In genomic region chr1:181485276-181486097, GRCh38 we compare ENCODE assay signal across 9 cellular contexts. TPM values are rescaled to one million over a fixed set of nuclear protein-coding genes. Genes with fewer than 3 reads are reported as not detected.
DNase-seq lines count a peak whose midpoint lies in the region; ATAC-seq and TF ChIP-seq lines count a peak whose summit lies in the region.
"Had no signal": no experiment of that assay in that cellular context is flagged by ENCODE, and none has a peak within 500 bp of the region (broad histone marks: within the 10 kb centered on the region; RNA-seq: fewer than 3 reads in every experiment).

No MANE protein-coding gene starts in this region.

- in situ Hi-C loops in GM13976 (cut with MboI; ENCODE audit: low sequenced_read_pairs, unreplicated experiment) (no loop called here), KBM-7 (cut with MboI; ENCODE audit: low pct_unique_long_range_greater_than_20kb, low sequenced_read_pairs) (loop anchor here (25.0 kb wide), 1 partner anchor 577 kb away; the partner anchor contains the start of gene ZNF648)

- no peak for TF ChIP-seq EP300 in esophagus muscularis mucosa (IDR thresholded peaks at IDR 0.05)

- 4 to 7% methylated on average over 34 to 44 of the region's 44 CpGs for WGBS in thyroid gland, 2 donors
- 16% methylated on average over 31 of the region's 44 CpGs for WGBS in esophagus muscularis mucosa

- ATAC-seq in GM21786 (IDR thresholded peaks at IDR 0.05; ENCODE audit: unreplicated experiment), result peak; percentile 37

- H3K4me3 ChIP-seq in thyroid gland (replicated peaks in 1 of 3) (no peak overlapping the region), esophagus muscularis mucosa (peak overlapping the region in 1 of 4 donors; percentile 10)
- H3K4me3 ChIP-seq: SJSA1 had no signal

- H3K36me3 ChIP-seq in thyroid gland (no peaks in the 10 kb centered on the region), esophagus muscularis mucosa (no peaks in the 10 kb centered on the region)
- H3K36me3 ChIP-seq: SJSA1 had no signal

- no peak for TF ChIP-seq CTCF in GM13976 (IDR thresholded peaks at IDR 0.05; ENCODE audit: borderline replicate concordance, control extremely low read depth, extremely low read depth, insufficient read depth, missing control alignments)
- TF ChIP-seq CTCF in thyroid gland (IDR thresholded peaks at IDR 0.05), result no peak
- no peak for TF ChIP-seq CTCF in esophagus muscularis mucosa (IDR thresholded peaks at IDR 0.05)

- peak; percentile 85 for DNase-seq in GM13976 (ENCODE audit: low spot score)
- peak; percentile 57 for DNase-seq in NCI-H2107 (lab: John Stamatoyannopoulos, UW)
- peak; percentile 75 for DNase-seq in cardiac septum (ENCODE audit: low spot score)
- peak; percentile 43 to 52 for DNase-seq in thyroid gland
- no peak for DNase-seq in esophagus muscularis mucosa (ENCODE audit: extremely low spot score)
- no peak for DNase-seq in KBM-7
- DNase-seq in NK-92 (lab: John Stamatoyannopoulos, UW; ENCODE audit: unreplicated experiment), result no peak

- H3K4me1 ChIP-seq in thyroid gland, result peaks cover 9 to 14% of the 10 kb centered on the region in 2 donors
- H3K4me1 ChIP-seq in esophagus muscularis mucosa, result peaks cover 9 to 33% (median 32%) of the 10 kb centered on the region in 4 donors
- H3K4me1 ChIP-seq: SJSA1 had no signal

- H3K27me3 ChIP-seq in thyroid gland, result peaks cover 17% of the 10 kb centered on the region
- H3K27me3 ChIP-seq in esophagus muscularis mucosa, result peaks cover 0 to 68% (median 47%) of the 10 kb centered on the region in 4 donors

- H3K27ac ChIP-seq in thyroid gland, result no peak overlapping the region
- no peak overlapping the region for H3K27ac ChIP-seq in esophagus muscularis mucosa (replicated peaks in 1 of 4)
- H3K27ac ChIP-seq: SJSA1 had no signal

- TF ChIP-seq POLR2A in thyroid gland (IDR thresholded peaks at IDR 0.05), result no peak
- no peak for TF ChIP-seq POLR2A in esophagus muscularis mucosa (IDR thresholded peaks at IDR 0.05; ENCODE audit: low read depth)

- intact Hi-C loops in cardiac septum (cut with DNase I) (no loop called here), thyroid gland (cut with DNase I) (no loop called here), esophagus muscularis mucosa (cut with DNase I) (no loop called here)

- H3K9me3 ChIP-seq in thyroid gland (no peaks in the 10 kb centered on the region), esophagus muscularis mucosa (no peaks in the 10 kb centered on the region)
- H3K9me3 ChIP-seq: SJSA1 had no signal

RNA-seq across cellular contexts. Expression of gene CACNA1E, which starts 2.2 kb away (rescaled TPM):
- total RNA-seq in cardiac septum (0.24 TPM), thyroid gland (under 1 TPM; under 0.01 to 0.46 (median 0.15) TPM), esophagus muscularis mucosa (under 1 TPM; under 0.01 to 0.66 (median 0.25) TPM)
- total RNA-seq: SJSA1 had no signal

Comparison
In these comparisons a context has a peak if more than half of its experiments do, and no peak if none do; other contexts are left out.
1. DNase-seq: peak in GM13976 (single experiment), NCI-H2107 (single experiment), cardiac septum (single experiment) and thyroid gland (2 of 2); none in esophagus muscularis mucosa (single experiment), KBM-7 (single experiment) and NK-92 (single experiment).